Comparison of ENCODE assay signal across 12 cellular contexts in the genomic region with DNA sequence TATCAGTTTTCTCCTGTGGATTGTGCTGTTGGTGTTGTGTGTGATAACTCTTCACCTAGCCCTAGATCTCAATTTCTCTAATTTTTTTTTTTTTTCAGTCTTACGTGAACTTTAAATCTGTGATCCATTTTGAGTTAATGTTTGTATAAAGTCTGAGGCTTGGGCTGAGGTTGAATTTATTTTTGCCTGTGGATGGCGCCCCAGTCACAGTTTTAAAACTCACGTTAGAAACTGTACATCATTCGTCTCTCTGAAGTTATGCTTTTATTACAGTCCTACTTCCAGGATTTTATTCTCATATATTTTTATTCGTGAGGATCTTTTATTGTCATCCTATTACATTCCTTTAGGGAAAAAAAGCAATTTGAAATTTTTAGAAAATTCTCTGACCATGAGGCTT.
DNase-seq lines count a peak whose midpoint lies in the region; ATAC-seq and TF ChIP-seq lines count a peak whose summit lies in the region.
"Had no signal": no experiment of that assay in that cellular context is flagged by ENCODE, and none has a peak within 500 bp of the region (broad histone marks: within the 10 kb centered on the region; RNA-seq: fewer than 3 reads in every experiment).

No MANE protein-coding gene starts in this region.

- no peaks in the 10 kb centered on the region for H3K9me3 ChIP-seq in tibial artery
- H3K9me3 ChIP-seq: thyroid gland had no signal

- H3K27ac ChIP-seq in tibial artery = no peak overlapping the region
- H3K27ac ChIP-seq: brain microvascular endothelial cell had no signal

- H3K4me3 Mint-ChIP-seq in activated CD8-positive, alpha-beta memory T cell treated with anti-CD3 and anti-CD28 coated beads, Interleukin-2, amount 10 ng/mL, durations not matched to agents 7 days and 5 days = no peak overlapping the region
- peak overlapping the region; percentile 68 for H3K4me3 Mint-ChIP-seq in T-helper 2 cell treated with Interferon-gamma antibody and Interleukin-4, amounts not matched to agents 5 μg/mL and 100 μg/mL, for 36 hours
- H3K4me3 Mint-ChIP-seq in osteocyte (ENCODE audit: unreplicated experiment) = no peak overlapping the region

- H3K27me3 Mint-ChIP-seq in activated CD8-positive, alpha-beta memory T cell treated with anti-CD3 and anti-CD28 coated beads, Interleukin-2, amount 10 ng/mL, durations not matched to agents 7 days and 5 days = no peaks in the 10 kb centered on the region
- H3K27me3 Mint-ChIP-seq in T-helper 2 cell treated with Interferon-gamma antibody and Interleukin-4, amounts not matched to agents 5 μg/mL and 100 μg/mL, for 36 hours (ENCODE audit: low read depth) = no peaks in the 10 kb centered on the region
- H3K27me3 Mint-ChIP-seq in osteocyte (ENCODE audit: unreplicated experiment) = no peaks in the 10 kb centered on the region

- H3K4me1 Mint-ChIP-seq in activated CD8-positive, alpha-beta memory T cell treated with anti-CD3 and anti-CD28 coated beads, Interleukin-2, amount 10 ng/mL, durations not matched to agents 7 days and 5 days = peaks cover 22% of the 10 kb centered on the region
- H3K4me1 Mint-ChIP-seq in T-helper 2 cell treated with Interferon-gamma antibody and Interleukin-4, amounts not matched to agents 5 μg/mL and 100 μg/mL, for 36 hours (ENCODE audit: low read depth) = peaks cover 19% of the 10 kb centered on the region
- peaks cover 14% of the 10 kb centered on the region for H3K4me1 Mint-ChIP-seq in osteocyte (ENCODE audit: unreplicated experiment)

- peak overlapping the region; percentile 73 for H3K27ac Mint-ChIP-seq in activated CD8-positive, alpha-beta memory T cell treated with anti-CD3 and anti-CD28 coated beads, Interleukin-2, amount 10 ng/mL, durations not matched to agents 7 days and 5 days
- H3K27ac Mint-ChIP-seq in T-helper 2 cell treated with Interferon-gamma antibody and Interleukin-4, amounts not matched to agents 5 μg/mL and 100 μg/mL, for 36 hours = peak overlapping the region; percentile 78
- peak overlapping the region; percentile 35 for H3K27ac Mint-ChIP-seq in osteocyte (ENCODE audit: unreplicated experiment)

- peaks cover 0 to 5% (median 0%) of the 10 kb centered on the region in 4 donors for H3K4me1 ChIP-seq in tibial artery

- intact Hi-C loops in tibial artery (cut with DNase I; ENCODE audit: low total_unique reads) = no loop called here

- peaks cover 42% of the 10 kb centered on the region for H3K9me3 Mint-ChIP-seq in activated CD8-positive, alpha-beta memory T cell treated with anti-CD3 and anti-CD28 coated beads, Interleukin-2, amount 10 ng/mL, durations not matched to agents 7 days and 5 days (ENCODE audit: low read depth)
- peaks cover 23% of the 10 kb centered on the region for H3K9me3 Mint-ChIP-seq in T-helper 2 cell treated with Interferon-gamma antibody and Interleukin-4, amounts not matched to agents 5 μg/mL and 100 μg/mL, for 36 hours
- peaks cover 5% of the 10 kb centered on the region for H3K9me3 Mint-ChIP-seq in osteocyte (ENCODE audit: unreplicated experiment)

- CTCF ChIA-PET in activated CD8-positive, alpha-beta memory T cell treated with anti-CD3 and anti-CD28 coated beads, Interleukin-2, amount 10 ng/mL, durations not matched to agents 7 days and 5 days (lab: Charles Lee) = no interaction called here

- TF ChIP-seq CTCF in osteocyte (IDR thresholded peaks at IDR 0.05) = no peak
- no peak for TF ChIP-seq CTCF in tibial artery (IDR thresholded peaks at IDR 0.05)

- ATAC-seq in activated CD8-positive, alpha-beta memory T cell treated with anti-CD3 and anti-CD28 coated beads, Interleukin-2, amount 10 ng/mL, durations not matched to agents 7 days and 5 days = no peak
- no peak for ATAC-seq in GM18907 (IDR thresholded peaks at IDR 0.05; ENCODE audit: unreplicated experiment)
- ATAC-seq: sciatic nerve had no signal

- H3K27me3 ChIP-seq in tibial artery = no peaks in the 10 kb centered on the region
- H3K27me3 ChIP-seq: brain microvascular endothelial cell, thyroid gland had no signal

- peaks cover 16 to 51% (median 48%) of the 10 kb centered on the region in 3 donors for H3K36me3 ChIP-seq in tibial artery
- H3K36me3 ChIP-seq: brain microvascular endothelial cell had no signal

- peaks cover 83% of the 10 kb centered on the region for H3K36me3 Mint-ChIP-seq in activated CD8-positive, alpha-beta memory T cell treated with anti-CD3 and anti-CD28 coated beads, Interleukin-2, amount 10 ng/mL, durations not matched to agents 7 days and 5 days
- peaks cover 83% of the 10 kb centered on the region for H3K36me3 Mint-ChIP-seq in T-helper 2 cell treated with Interferon-gamma antibody and Interleukin-4, amounts not matched to agents 5 μg/mL and 100 μg/mL, for 36 hours (ENCODE audit: low read depth)
- H3K36me3 Mint-ChIP-seq in osteocyte (ENCODE audit: unreplicated experiment) = peaks cover 36% of the 10 kb centered on the region

- H3K4me3 ChIP-seq in tibial artery = no peak overlapping the region
- H3K4me3 ChIP-seq: thyroid gland had no signal

- DNase-seq in activated CD8-positive, alpha-beta memory T cell treated with anti-CD3 and anti-CD28 coated beads, Interleukin-2, amount 10 ng/mL, durations not matched to agents 7 days and 5 days = no peak
- no peak for DNase-seq in activated CD8-positive, alpha-beta memory T cell treated with anti-CD3 and anti-CD28 coated beads, Interleukin-2, amount 50 U/mL, for 48 hours
- no peak for DNase-seq in T-helper 2 cell treated with Interferon-gamma antibody and Interleukin-4, amounts not matched to agents 5 μg/mL and 100 μg/mL, for 36 hours (ENCODE audit: low spot score)
- DNase-seq in central memory CD4-positive, alpha-beta T cell = peak; percentile 16
- no peak for DNase-seq in osteocyte (ENCODE audit: extremely low spot score, unreplicated experiment)
- no peak for DNase-seq in tibial artery
- no peak for DNase-seq in AG08395 (ENCODE audit: low spot score)
- DNase-seq: brain microvascular endothelial cell, NCI-H446, thyroid gland had no signal
